Comparison of ENCODE assay signal across 8 cellular contexts in genomic region chr3:32106132-32106928, GRCh38. TPM values are rescaled to one million over a fixed set of nuclear protein-coding genes. Genes with fewer than 3 reads are reported as not detected.
DNase-seq lines count a peak whose midpoint lies in the region; ATAC-seq and TF ChIP-seq lines count a peak whose summit lies in the region.

GPD1L (plus strand) TSS chr3:32106620; CDS start chr3:32106712, 92 bp downstream.

- TF ChIP-seq CTCF in GM06990 (IDR thresholded peaks at IDR 0.05; ENCODE audit: insufficient read depth, low read length, poor library complexity, severe bottlenecking) = no peak
- no peak for TF ChIP-seq CTCF in suprapubic skin (IDR thresholded peaks at IDR 0.05)

- peak within 1 kb of the TSS; percentile 78 for H3K27ac ChIP-seq in suprapubic skin

- H3K27me3 Mint-ChIP-seq in activated naive CD4-positive, alpha-beta T cell treated with anti-CD3 and anti-CD28 coated beads, Interleukin-2, amount 50 U/mL, for 24 hours = no peaks in the 10 kb centered on the region

- H3K27me3 ChIP-seq in GM06990 (replicated peaks; ENCODE audit: control insufficient read depth, insufficient read depth, low read length) (no peaks in the 10 kb centered on the region), suprapubic skin (no peaks in the 10 kb centered on the region)

- no peak for TF ChIP-seq POLR2A in suprapubic skin (IDR thresholded peaks at IDR 0.05)

- H3K36me3 ChIP-seq in GM06990 (ENCODE audit: control insufficient read depth, insufficient read depth, low read length) (no peaks in the 10 kb centered on the region), suprapubic skin (no peaks in the 10 kb centered on the region)

- no peak for TF ChIP-seq EP300 in suprapubic skin (IDR thresholded peaks at IDR 0.05)

- peaks cover 9% of the 10 kb centered on the region for H3K36me3 Mint-ChIP-seq in activated naive CD4-positive, alpha-beta T cell treated with anti-CD3 and anti-CD28 coated beads, Interleukin-2, amount 50 U/mL, for 24 hours

- H3K4me1 Mint-ChIP-seq in activated naive CD4-positive, alpha-beta T cell treated with anti-CD3 and anti-CD28 coated beads, Interleukin-2, amount 50 U/mL, for 24 hours = peaks cover 33% of the 10 kb centered on the region

- H3K9me3 Mint-ChIP-seq in activated naive CD4-positive, alpha-beta T cell treated with anti-CD3 and anti-CD28 coated beads, Interleukin-2, amount 50 U/mL, for 24 hours = peaks cover 9% of the 10 kb centered on the region

- H3K27ac Mint-ChIP-seq in activated naive CD4-positive, alpha-beta T cell treated with anti-CD3 and anti-CD28 coated beads, Interleukin-2, amount 50 U/mL, for 24 hours = peak within 1 kb of the TSS; percentile 80

- H3K4me3 ChIP-seq in GM06990 (replicated peaks; ENCODE audit: low read depth, low read length) = peak within 1 kb of the TSS; percentile 62
- H3K4me3 ChIP-seq in suprapubic skin = peak within 1 kb of the TSS; percentile 75

- ATAC-seq in HG02588 (IDR thresholded peaks at IDR 0.05; ENCODE audit: unreplicated experiment) (peak; percentile 99), SK-N-SH treated with all-trans-retinoic acid at 6 μM for 48 hours (peak; percentile 99)

- peak; percentile 98 for DNase-seq in GM06990 (ENCODE audit: extremely low read depth, insufficient read length)
- peak; percentile 90 for DNase-seq in NCI-H1048 (lab: John Stamatoyannopoulos, UW)
- DNase-seq in globus pallidus (ENCODE audit: low spot score) = peak; percentile 97
- DNase-seq in occipital lobe (lab: John Stamatoyannopoulos, UW) = peak; percentile 97
- DNase-seq in suprapubic skin (ENCODE audit: low spot score in 2 of 2) = peak; percentile 95

- 5% methylated on average over 30 of the region's 78 CpGs for whole genome bisulfite sequencing in suprapubic skin

- H3K9me3 ChIP-seq in suprapubic skin = peaks cover 15% of the 10 kb centered on the region

- peak within 1 kb of the TSS; percentile 98 for H3K4me3 Mint-ChIP-seq in activated naive CD4-positive, alpha-beta T cell treated with anti-CD3 and anti-CD28 coated beads, Interleukin-2, amount 50 U/mL, for 24 hours

- peaks cover 43% of the 10 kb centered on the region for H3K4me1 ChIP-seq in suprapubic skin

TF ChIP-seq in SK-N-SH treated with all-trans-retinoic acid at 6 μM for 48 hours, 23 proteins besides CTCF, POLR2A, EP300 and RAD21:
- TF ChIP-seq ISL1 (CRISPR knock-in tag; IDR thresholded peaks at IDR 0.05) = no peak
- TF ChIP-seq TSHZ2 (CRISPR knock-in tag; IDR thresholded peaks at IDR 0.05) = no peak
- TF ChIP-seq ZNF8 (CRISPR knock-in tag; IDR thresholded peaks at IDR 0.05) = no peak
- TF ChIP-seq ZNF70 (CRISPR knock-in tag; IDR thresholded peaks at IDR 0.05) = no peak
- no peak for TF ChIP-seq SNAI2 (CRISPR knock-in tag; IDR thresholded peaks at IDR 0.05)
- TF ChIP-seq GLIS3 (CRISPR knock-in tag; IDR thresholded peaks at IDR 0.05) = no peak
- no peak for TF ChIP-seq ZFP30 (CRISPR knock-in tag; IDR thresholded peaks at IDR 0.05)
- TF ChIP-seq ESRRG (CRISPR knock-in tag; IDR thresholded peaks at IDR 0.05) = no peak
- TF ChIP-seq PATZ1 (CRISPR knock-in tag; IDR thresholded peaks at IDR 0.05; ENCODE audit: borderline replicate concordance) = no peak
- TF ChIP-seq OSR1 (CRISPR knock-in tag; IDR thresholded peaks at IDR 0.05) = no peak
- TF ChIP-seq BACH2 (CRISPR knock-in tag; IDR thresholded peaks at IDR 0.05; ENCODE audit: borderline replicate concordance) = no peak
- no peak for TF ChIP-seq CSDC2 (CRISPR knock-in tag; IDR thresholded peaks at IDR 0.05)
- TF ChIP-seq CSRNP3 (CRISPR knock-in tag; IDR thresholded peaks at IDR 0.05) = no peak
- TF ChIP-seq TCF4 (CRISPR knock-in tag; IDR thresholded peaks at IDR 0.05; ENCODE audit: borderline replicate concordance) = no peak
- no peak for TF ChIP-seq ZNF565 (CRISPR knock-in tag; conservative IDR thresholded peaks at IDR 0.05; ENCODE audit: low read depth)
- TF ChIP-seq PPARA (CRISPR knock-in tag; IDR thresholded peaks at IDR 0.05; ENCODE audit: borderline replicate concordance) = no peak
- no peak for TF ChIP-seq ARNTL (CRISPR knock-in tag; IDR thresholded peaks at IDR 0.05; ENCODE audit: borderline replicate concordance, low read depth)

RNA-seq across cellular contexts. Expression of gene GPD1L, which starts in this region (rescaled TPM):
- total RNA-seq in occipital lobe (78.8 TPM), suprapubic skin (10 to 100 TPM; 21.4 to 79.9 (median 28.5) TPM)

Comparison
In these comparisons a context has a peak if more than half of its experiments do, and no peak if none do; other contexts are left out.
1. Peak in every context shown above with its lines: DNase-seq, ATAC-seq, H3K4me3 ChIP-seq and H3K27ac ChIP-seq.